In genomic region chr19:47156861-47157454, GRCh38 we compare ENCODE assay signal across 8 cellular contexts. TPM values are rescaled to one million over a fixed set of nuclear protein-coding genes. Genes with fewer than 3 reads are reported as not detected.
DNase-seq lines count a peak whose midpoint lies in the region; ATAC-seq, FAIRE-seq and TF ChIP-seq lines count a peak whose summit lies in the region.

No MANE protein-coding gene starts in this region.

- in situ Hi-C loops in gastrocnemius medialis (cut with MboI; ENCODE audit: low sequenced_read_pairs in 4 of 4), result no loop called here

- no peaks in the 10 kb centered on the region for H3K27me3 Mint-ChIP-seq in endodermal cell (ENCODE audit: insufficient read depth)

- H3K4me1 Mint-ChIP-seq in endodermal cell, result peaks cover 50% of the 10 kb centered on the region

- H3K9me3 Mint-ChIP-seq in endodermal cell, result no peaks in the 10 kb centered on the region

- TF ChIP-seq CTCF in endodermal cell (conservative IDR thresholded peaks at IDR 0.05) (no peak), gastrocnemius medialis (IDR thresholded peaks at IDR 0.05 in 4 of 5, conservative IDR thresholded peaks at IDR 0.05 in 1 of 5) (no peak)

- peak; percentile 5 for FAIRE-seq in GM18507 (lab: Jason Lieb, UNC)

- H3K4me3 ChIP-seq in endodermal cell (ENCODE audit: low read length), result peak overlapping the region; percentile 11
- H3K4me3 ChIP-seq in gastrocnemius medialis, result no peak overlapping the region

- H3K4me1 ChIP-seq in endodermal cell (ENCODE audit: control insufficient read depth, insufficient read depth, low read length) (peaks cover 22% of the 10 kb centered on the region), gastrocnemius medialis (peaks cover 27 to 28% of the 10 kb centered on the region in 2 donors)

- H3K27me3 ChIP-seq in endodermal cell (ENCODE audit: control insufficient read depth, insufficient read depth, low read length, poor library complexity, severe bottlenecking) (no peaks in the 10 kb centered on the region), gastrocnemius medialis (no peaks in the 10 kb centered on the region)

- no peak for TF ChIP-seq POLR2A in gastrocnemius medialis (IDR thresholded peaks at IDR 0.05)

- H3K36me3 Mint-ChIP-seq in endodermal cell (ENCODE audit: low read depth), result peaks cover 77% of the 10 kb centered on the region

- peak overlapping the region; percentile 93 for H3K27ac Mint-ChIP-seq in endodermal cell

- H3K9me3 ChIP-seq in endodermal cell (ENCODE audit: control insufficient read depth, low read length), result no peaks in the 10 kb centered on the region
- H3K9me3 ChIP-seq in gastrocnemius medialis, result no peaks in the 10 kb centered on the region

- H3K27ac ChIP-seq in endodermal cell (ENCODE audit: low read depth, low read length) (peak overlapping the region; percentile 92), gastrocnemius medialis (peak overlapping the region; percentile 60 to 77 (median 74))

- DNase-seq in GM18507 (ENCODE audit: extremely low spot score, insufficient read length, low read depth), result no peak
- peak; percentile 77 for DNase-seq in OCI-M1 (lab: John Stamatoyannopoulos, UW)
- DNase-seq in endodermal cell, result no peak
- DNase-seq in gastrocnemius medialis, result no peak
- no peak for DNase-seq in GDM1 (lab: John Stamatoyannopoulos, UW)
- no peak for DNase-seq in AG08395 (ENCODE audit: low spot score)
- DNase-seq in HuH-7.5 (ENCODE audit: low spot score), result no peak

- WGBS in endodermal cell (ENCODE audit: insufficient coverage in 1 of 2, insufficient read length in 1 of 2), 2 experiments, result 44 to 66% methylated on average over 5 to 7 of the region's 7 CpGs

- ATAC-seq in gastrocnemius medialis, result no peak
- ATAC-seq in HG02610 (IDR thresholded peaks at IDR 0.05; ENCODE audit: unreplicated experiment), result no peak

- intact Hi-C loops in gastrocnemius medialis (cut with DNase I; ENCODE audit: low total_unique reads), result loop anchor here (5.0 kb wide), 2 partner anchors 35 to 50 kb away; no protein-coding TSS in a partner anchor

- H3K9ac ChIP-seq in endodermal cell (ENCODE audit: extremely low read depth, low read length, poor library complexity, severe bottlenecking), result peak overlapping the region; percentile 62

- H3K36me3 ChIP-seq in endodermal cell (ENCODE audit: control insufficient read depth, insufficient read depth, low read length) (peaks cover 84% of the 10 kb centered on the region), gastrocnemius medialis (peaks cover 0 to 25% of the 10 kb centered on the region in 2 donors)

- peak overlapping the region; percentile 18 for H3K4me3 Mint-ChIP-seq in endodermal cell

RNA-seq across cellular contexts. Expression of gene SAE1, which starts 26.3 kb away (rescaled TPM):
- total RNA-seq in endodermal cell (100 to 1,000 TPM; 187 to 240 TPM), gastrocnemius medialis (10 to 100 TPM; 29.7 to 74.6 (median 46.4) TPM)
- 185 TPM for polyA plus RNA-seq in endodermal cell (2013, experiment 1 of 2)
- 176 TPM for polyA plus RNA-seq in endodermal cell (2013, experiment 2 of 2)

RNA-seq across cellular contexts. Expression of gene ZC3H4, which starts 43.4 kb away (rescaled TPM):
- total RNA-seq in endodermal cell (10 to 100 TPM; 64.9 to 82.5 TPM), gastrocnemius medialis (10 to 100 TPM; 16.2 to 31.7 (median 22.8) TPM)
- polyA plus RNA-seq in endodermal cell (2013, experiment 1 of 2), result 23.7 TPM
- 23.5 TPM for polyA plus RNA-seq in endodermal cell (2013, experiment 2 of 2)
